In the genomic region with DNA sequence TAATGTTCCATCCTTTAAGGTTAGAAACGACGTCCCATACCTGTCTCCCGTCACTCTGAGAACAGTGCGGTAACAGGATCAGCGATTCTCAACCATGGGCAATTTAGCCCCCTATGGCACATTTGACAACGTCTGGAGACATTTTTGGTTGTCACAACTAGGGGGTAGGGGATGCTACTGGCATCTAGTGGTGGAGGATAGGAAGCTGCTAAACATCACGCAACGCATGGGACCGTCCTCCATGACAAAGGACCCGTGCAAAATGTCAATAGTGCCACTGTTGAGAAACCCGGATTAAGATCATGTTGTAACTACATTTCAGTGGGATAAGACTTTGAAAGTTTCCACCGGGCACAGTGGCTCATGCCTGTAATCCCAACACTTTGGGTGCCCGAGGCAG, we compare ENCODE assay signal across 8 cellular contexts. TPM values are rescaled to one million over a fixed set of nuclear protein-coding genes. Genes with fewer than 3 reads are reported as not detected.
DNase-seq lines count a peak whose midpoint lies in the region; ATAC-seq and TF ChIP-seq lines count a peak whose summit lies in the region.

No MANE protein-coding gene starts in this region.

- no peaks in the 10 kb centered on the region for H3K27me3 ChIP-seq in CD4-positive, CD25-positive, alpha-beta regulatory T cell (ENCODE audit: control insufficient read depth, insufficient read depth, low read length)
- H3K27me3 ChIP-seq in kidney epithelial cell (ENCODE audit: control insufficient read depth, insufficient read depth, low read length) = no peaks in the 10 kb centered on the region

- TF ChIP-seq CTCF in kidney epithelial cell (IDR thresholded peaks at IDR 0.05; ENCODE audit: insufficient read depth, low read length, poor library complexity, severe bottlenecking) = peak; percentile 22
- TF ChIP-seq CTCF in natural killer cell (IDR thresholded peaks at IDR 0.05) = no peak

- peaks cover 9 to 16% (median 11%) of the 10 kb centered on the region in 4 donors for H3K4me1 Mint-ChIP-seq in CD4-positive, CD25-positive, alpha-beta regulatory T cell
- peaks cover 15% of the 10 kb centered on the region for H3K4me1 Mint-ChIP-seq in activated T-cell treated with anti-CD3 and anti-CD28 coated beads, Interleukin-2, amount 50 U/mL, for 24 hours (ENCODE audit: low read depth)
- H3K4me1 Mint-ChIP-seq in natural killer cell = peaks cover 5 to 12% of the 10 kb centered on the region in 2 donors
- peaks cover 12% of the 10 kb centered on the region for H3K4me1 Mint-ChIP-seq in T-helper 17 cell

- no peaks in the 10 kb centered on the region for H3K9me3 ChIP-seq in CD4-positive, CD25-positive, alpha-beta regulatory T cell (ENCODE audit: control insufficient read depth in 2 of 2, low read length in 2 of 2)
- no peaks in the 10 kb centered on the region for H3K9me3 ChIP-seq in T-helper 17 cell (ENCODE audit: control insufficient read depth, low read length, poor library complexity, severe bottlenecking)

- peaks cover 0 to 2% (median 0%) of the 10 kb centered on the region in 7 donors for H3K9me3 Mint-ChIP-seq in CD4-positive, CD25-positive, alpha-beta regulatory T cell
- no peaks in the 10 kb centered on the region for H3K9me3 Mint-ChIP-seq in activated T-cell treated with anti-CD3 and anti-CD28 coated beads, Interleukin-2, amount 50 U/mL, for 24 hours
- no peaks in the 10 kb centered on the region for H3K9me3 Mint-ChIP-seq in natural killer cell

- H3K4me1 ChIP-seq in CD4-positive, CD25-positive, alpha-beta regulatory T cell (ENCODE audit: control insufficient read depth, insufficient read depth, low read length, poor library complexity, severe bottlenecking) = peaks cover 10% of the 10 kb centered on the region

- H3K27me3 Mint-ChIP-seq in CD4-positive, CD25-positive, alpha-beta regulatory T cell = no peaks in the 10 kb centered on the region
- no peaks in the 10 kb centered on the region for H3K27me3 Mint-ChIP-seq in activated T-cell treated with anti-CD3 and anti-CD28 coated beads, Interleukin-2, amount 50 U/mL, for 24 hours
- H3K27me3 Mint-ChIP-seq in natural killer cell (ENCODE audit: low read depth in 2 of 2) (no peaks in the 10 kb centered on the region), T-helper 17 cell (no peaks in the 10 kb centered on the region)

- intact Hi-C loops in natural killer cell (cut with micrococcal nuclease) = loop anchor here (2.0 kb wide), 1 partner anchor 81 kb away; no protein-coding TSS in a partner anchor

- ATAC-seq in CD4-positive, CD25-positive, alpha-beta regulatory T cell (ENCODE audit: low read depth in 2 of 2) = no peak
- ATAC-seq in natural killer cell (no peak), T-helper 17 cell (no peak), HG03196 (IDR thresholded peaks at IDR 0.05; ENCODE audit: unreplicated experiment) (no peak)

- no peaks in the 10 kb centered on the region for H3K36me3 ChIP-seq in CD4-positive, CD25-positive, alpha-beta regulatory T cell (ENCODE audit: control insufficient read depth, insufficient read depth, low read length)
- no peaks in the 10 kb centered on the region for H3K36me3 ChIP-seq in kidney epithelial cell (ENCODE audit: control insufficient read depth, insufficient read depth, low read length)

- peak in 2 of 3 donors; percentile 28 to 50 for DNase-seq in CD4-positive, CD25-positive, alpha-beta regulatory T cell
- DNase-seq in HuH-7.5 (ENCODE audit: low spot score) = peak; percentile 22
- DNase-seq in activated T-cell treated with anti-CD3 and anti-CD28 coated beads, Interleukin-2, amount 50 U/mL, for 24 hours = peak; percentile 35
- DNase-seq in kidney epithelial cell (ENCODE audit: low read depth) = no peak
- DNase-seq in natural killer cell = no peak
- no peak for DNase-seq in T-helper 17 cell
- DNase-seq in SIG-M5 (lab: John Stamatoyannopoulos, UW) = no peak

- H3K36me3 Mint-ChIP-seq in CD4-positive, CD25-positive, alpha-beta regulatory T cell = peaks cover 12% of the 10 kb centered on the region
- peaks cover 41% of the 10 kb centered on the region for H3K36me3 Mint-ChIP-seq in activated T-cell treated with anti-CD3 and anti-CD28 coated beads, Interleukin-2, amount 50 U/mL, for 24 hours (ENCODE audit: low read depth)
- H3K36me3 Mint-ChIP-seq in natural killer cell (no peaks in the 10 kb centered on the region), T-helper 17 cell (ENCODE audit: low read depth) (no peaks in the 10 kb centered on the region)

- H3K4me3 ChIP-seq in CD4-positive, CD25-positive, alpha-beta regulatory T cell (ENCODE audit: low read depth, low read length) = no peak overlapping the region
- H3K4me3 ChIP-seq in kidney epithelial cell (ENCODE audit: low read depth, low read length) = no peak overlapping the region

- no peak overlapping the region for H3K27ac ChIP-seq in CD4-positive, CD25-positive, alpha-beta regulatory T cell (ENCODE audit: insufficient read depth, low read length, poor library complexity, severe bottlenecking)

- no peak overlapping the region for H3K27ac Mint-ChIP-seq in CD4-positive, CD25-positive, alpha-beta regulatory T cell
- H3K27ac Mint-ChIP-seq in activated T-cell treated with anti-CD3 and anti-CD28 coated beads, Interleukin-2, amount 50 U/mL, for 24 hours = no peak overlapping the region
- H3K27ac Mint-ChIP-seq in natural killer cell = no peak overlapping the region
- no peak overlapping the region for H3K27ac Mint-ChIP-seq in T-helper 17 cell

- no peak overlapping the region for H3K4me3 Mint-ChIP-seq in CD4-positive, CD25-positive, alpha-beta regulatory T cell
- no peak overlapping the region for H3K4me3 Mint-ChIP-seq in activated T-cell treated with anti-CD3 and anti-CD28 coated beads, Interleukin-2, amount 50 U/mL, for 24 hours
- H3K4me3 Mint-ChIP-seq in natural killer cell (no peak overlapping the region), T-helper 17 cell (no peak overlapping the region)

RNA-seq across cellular contexts. Expression of a gene that starts 5.0 kb away (rescaled TPM):
- total RNA-seq in CD4-positive, CD25-positive, alpha-beta regulatory T cell = 15.1 TPM
- polyA plus RNA-seq in CD4-positive, CD25-positive, alpha-beta regulatory T cell = 1 to 10 TPM in 3 of 4 donors, under 1 TPM in 1; 0.88 to 2.6 (median 2.0) TPM
- total RNA-seq in kidney epithelial cell = 9.4 and 11.2 TPM in 2 replicates
- 10 to 100 TPM in 2 of 3 donors, 1 to 10 TPM in 1; 8.7 to 13.8 (median 11.2) TPM for total RNA-seq in natural killer cell
- total RNA-seq in T-helper 17 cell = 10 to 100 TPM; 10.5 to 10.6 TPM

Comparison
In these comparisons a context has a peak if more than half of its experiments do, and no peak if none do; other contexts are left out.
1. DNase-seq: peak in CD4-positive, CD25-positive, alpha-beta regulatory T cell (2 of 3), HuH-7.5 (single experiment) and activated T-cell treated with anti-CD3 and anti-CD28 coated beads, Interleukin-2, amount 50 U/mL, for 24 hours (single experiment); none in kidney epithelial cell (single experiment), natural killer cell (single experiment), T-helper 17 cell (0 of 3) and SIG-M5 (single experiment).